Comparison of ENCODE assay signal across 7 cellular contexts in the genomic region with DNA sequence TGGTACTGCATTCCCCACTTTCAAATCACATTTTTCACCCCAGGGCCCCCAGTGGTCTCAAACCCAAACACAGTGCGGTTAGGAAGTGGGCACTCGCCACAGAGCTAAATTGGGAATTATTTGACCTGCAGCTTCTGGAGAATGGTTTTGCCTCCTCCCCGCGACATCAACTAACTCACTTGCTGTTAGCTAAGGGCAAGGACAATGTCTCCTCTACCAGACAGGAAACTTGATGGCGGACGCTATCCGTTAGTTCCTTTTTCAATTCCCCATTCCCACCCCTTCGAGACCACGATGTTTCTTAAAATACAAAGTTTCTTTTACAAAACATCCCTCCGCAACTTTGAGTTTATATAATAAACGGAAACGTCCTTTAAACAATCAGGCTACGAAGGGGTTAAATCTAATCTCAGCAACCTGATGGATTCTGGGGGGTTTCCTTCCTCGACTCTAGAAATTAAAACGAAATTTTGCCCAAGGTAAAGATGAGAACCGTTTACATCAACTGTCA. TPM values are rescaled to one million over a fixed set of nuclear protein-coding genes. Genes with fewer than 3 reads are reported as not detected.
A peak's percentile ranks its signal among the peaks of the same experiment; 100 is the strongest.
DNase-seq lines count a peak whose midpoint lies in the region; FAIRE-seq and TF ChIP-seq lines count a peak whose summit lies in the region.

No MANE protein-coding gene starts in this region.

- H3K4me2 ChIP-seq in H1 (ENCODE audit: insufficient read depth in 1 of 2, low read depth in 2 of 2, low read length in 2 of 2): peak overlapping the region; percentile 84 to 99

- peak overlapping the region; percentile 2; the same call in 1 of the 2 replicates for H2BK5ac ChIP-seq in H1 (ENCODE audit: low read depth, low read length)

- peak overlapping the region; percentile 81 for H3K4me3 ChIP-seq in HFF-Myc (replicated peaks; ENCODE audit: low read depth, low read length)
- peak overlapping the region; percentile 96 to 100 (median 99) for H3K4me3 ChIP-seq in H1 (ENCODE audit: extremely low read depth in 1 of 4, insufficient read depth in 2 of 4, low read depth in 3 of 4, low read length in 4 of 4)

- no peak overlapping the region for H2BK120ac ChIP-seq in H1 (replicated peaks; ENCODE audit: low read depth, low read length)

- no peak overlapping the region for H3K23ac ChIP-seq in H1 (ENCODE audit: insufficient read length)

- no peak for FAIRE-seq in H1 (lab: Jason Lieb, UNC)

- H2BK12ac ChIP-seq in H1 (ENCODE audit: low read depth, low read length): no peak overlapping the region; the same call in 1 of the 2 replicates

- TF ChIP-seq CTCF in HFF-Myc (IDR thresholded peaks at IDR 0.05; ENCODE audit: low read depth, low read length, missing control alignments): no peak
- no peak for TF ChIP-seq CTCF in H1 (IDR thresholded peaks at IDR 0.05; ENCODE audit: control extremely low read depth in 1 of 3, insufficient read depth in 1 of 3, low read depth in 1 of 3, low read length in 3 of 3)
- no peak for TF ChIP-seq CTCF in GM10266 (IDR thresholded peaks at IDR 0.05; ENCODE audit: control insufficient read depth, insufficient read depth, low read depth, missing control alignments)

- DNase-seq in HFF-Myc (ENCODE audit: extremely low read depth, low read depth) (no peak), T-helper 9 cell (peak; percentile 6), H1 (ENCODE audit: low read depth in 1 of 2, low spot score in 2 of 2) (peak in 1 of 2 experiments; percentile 52), nucleus accumbens (lab: John Stamatoyannopoulos, UW) (peak in 29 of 56 donors; percentile 4 to 62 (median 27)), COLO829 (ENCODE audit: low spot score) (no peak), ureter (ENCODE audit: low spot score) (no peak), GM10266 (ENCODE audit: extremely low spot score) (no peak)

- POLR2A ChIA-PET in H1 (lab: Charles Lee; ENCODE audit: partially characterized antibody): interaction anchor here (0.6 to 4.6 kb wide), 35 partner anchors 9 to 838 kb away, joined by 3 to 37 read pairs (median 4); partner anchors contain the start of genes FAM117A, SLC35B1 and TAC4

- no peak for TF ChIP-seq RAD21 in H1 (IDR thresholded peaks at IDR 0.05 in 1 of 2, conservative IDR thresholded peaks at IDR 0.05 in 1 of 2; ENCODE audit: low read depth in 2 of 2, low read length in 2 of 2)

- H3K79me2 ChIP-seq in H1 (ENCODE audit: control insufficient read depth in 1 of 2, insufficient read depth in 2 of 2, low read length in 2 of 2): peaks cover 13 to 37% of the 10 kb centered on the region in 2 experiments

- H3K18ac ChIP-seq in H1 (ENCODE audit: extremely low read depth, low read length): peak overlapping the region; percentile 11; the same call in 1 of the 2 replicates

- H3K4me1 ChIP-seq in H1 (replicated peaks in 1 of 4; ENCODE audit: control insufficient read depth in 3 of 4, insufficient read depth in 4 of 4, low read length in 3 of 4): peaks cover 0 to 10% (median 1%) of the 10 kb centered on the region in 4 experiments; a peak in 3 of 7 replicates

- no peaks in the 10 kb centered on the region for H3K9me3 ChIP-seq in H1 (ENCODE audit: insufficient read depth in 2 of 2, low read depth in 1 of 2, low read length in 1 of 2)

- peak overlapping the region; percentile 49 for H3K56ac ChIP-seq in H1 (replicated peaks; ENCODE audit: insufficient read length, low read depth, low read length)

- no peak; a peak in 1 of 3 replicates for TF ChIP-seq POLR2A in H1 (IDR thresholded peaks at IDR 0.05; ENCODE audit: control extremely low read depth in 1 of 2, low read depth in 2 of 2, low read length in 2 of 2)

- no peak overlapping the region for H2BK20ac ChIP-seq in H1 (ENCODE audit: low read length)

- peaks cover 0 to 3% (median 0%) of the 10 kb centered on the region in 4 experiments; a peak in 2 of 7 replicates for H3K27me3 ChIP-seq in H1 (replicated peaks in 1 of 4; ENCODE audit: control insufficient read depth in 3 of 4, extremely low read depth in 1 of 4, insufficient read depth in 3 of 4, low read length in 3 of 4)

- H4K91ac ChIP-seq in H1 (replicated peaks; ENCODE audit: insufficient read length, low read length): no peak overlapping the region

- H4K8ac ChIP-seq in H1 (ENCODE audit: extremely low read depth, insufficient read depth, low read length): peak overlapping the region; percentile 85; the same call in 1 of the 2 replicates

- peak overlapping the region; percentile 5 for H4K5ac ChIP-seq in H1 (ENCODE audit: insufficient read length, low read depth, low read length)

- H4K20me1 ChIP-seq in H1 (replicated peaks in 1 of 2; ENCODE audit: control insufficient read depth in 1 of 2, insufficient read depth in 2 of 2, low read length in 2 of 2): peaks cover 2 to 9% of the 10 kb centered on the region in 2 experiments

- no peak overlapping the region for H2BK15ac ChIP-seq in H1 (ENCODE audit: low read length)

- no peak overlapping the region for H3K4ac ChIP-seq in H1 (replicated peaks; ENCODE audit: insufficient read length, low read depth, low read length)

- peaks cover 4 to 22% (median 11%) of the 10 kb centered on the region in 4 experiments; a peak in 5 of 8 replicates for H3K36me3 ChIP-seq in H1 (ENCODE audit: control insufficient read depth in 2 of 4, insufficient read depth in 4 of 4, low read length in 3 of 4)

- H2AFZ ChIP-seq in H1 (ENCODE audit: low read length): peak overlapping the region; percentile 62

- no peak for TF ChIP-seq EP300 in H1 (IDR thresholded peaks at IDR 0.05; ENCODE audit: borderline replicate concordance in 1 of 2, low read depth in 2 of 2, low read length in 2 of 2)

- peak overlapping the region; percentile 82 for H3K27ac ChIP-seq in H1 (ENCODE audit: low read depth, low read length)

- CTCF ChIA-PET in H1 (lab: Charles Lee; ENCODE audit: partially characterized antibody): interaction anchor here (0.6 to 2.5 kb wide), 8 partner anchors 27 to 217 kb away, joined by 3 to 8 read pairs (median 3); no protein-coding TSS in a partner anchor

- H2AK5ac ChIP-seq in H1 (ENCODE audit: low read depth, low read length): no peak overlapping the region

- peaks cover 3% of the 10 kb centered on the region for H3K79me1 ChIP-seq in H1 (ENCODE audit: low read depth, low read length)

- H3K23me2 ChIP-seq in H1 (ENCODE audit: low read depth, low read length): peaks cover 5% of the 10 kb centered on the region; the same call in 1 of the 2 replicates

- peak overlapping the region; percentile 42 to 79 (median 70) for H3K9ac ChIP-seq in H1 (replicated peaks in 1 of 4; ENCODE audit: extremely low read depth in 1 of 4, low read depth in 3 of 4, low read length in 3 of 4)

- H3K14ac ChIP-seq in H1 (ENCODE audit: insufficient read length): peak overlapping the region; percentile 74

- 3% methylated on average over 16 of the region's 16 CpGs; no CpG with 5 or more reads in 1 of the 2 experiments for WGBS in H1 (ENCODE audit: extremely low coverage in 1 of 2, insufficient coverage in 1 of 2, insufficient read length in 1 of 2, insufficient replicate concordance in 2 of 2, low coverage in 1 of 2, low lambda C conversion rate in 2 of 2, missing lambda C conversion rate in 1 of 2), 2 experiments

RNA-seq across cellular contexts. Expression of gene KAT7, which starts 0.5 kb away (rescaled TPM):
- 138 and 139 TPM in 2 replicates for total RNA-seq in H1 (2021; fragmentation: NEBNext Ultra II Directional; extraction: Animal tissue kit (Norgen Biotek cat#: 25700))
- polyA plus RNA-seq in H1 (2011; rRNA removed): 56.2 and 90.9 TPM in 2 replicates
- 70.9 TPM for polyA plus RNA-seq in H1 (2011; cell fraction: cytosol; rRNA removed)
- 44.8 TPM for polyA plus RNA-seq in H1 (2011; cell fraction: nucleus; rRNA removed)
- 68.5 to 97.8 TPM (median 78.6 TPM) in 4 replicates for polyA plus RNA-seq in H1 (2012, experiment 1 of 2)
- 57.4 TPM for polyA plus RNA-seq in H1 (2012, experiment 2 of 2)
- 104 TPM for polyA plus RNA-seq in H1 (2013, experiment 1 of 2)
- 104 TPM for polyA plus RNA-seq in H1 (2013, experiment 2 of 2)
- polyA minus RNA-seq in H1 (2011; rRNA and poly(A)+ RNA removed): 172 and 217 TPM in 2 replicates
- polyA minus RNA-seq in H1 (2011; cell fraction: cytosol; rRNA and poly(A)+ RNA removed): 115 TPM
- 104 TPM for polyA minus RNA-seq in H1 (2011; cell fraction: nucleus; rRNA and poly(A)+ RNA removed)
- 98.2 TPM for total RNA-seq in ureter

RNA-seq across cellular contexts. Expression of gene FAM117A, which starts 24.1 kb away (rescaled TPM):
- 25.3 and 28.4 TPM in 2 replicates for total RNA-seq in H1 (2021; fragmentation: NEBNext Ultra II Directional; extraction: Animal tissue kit (Norgen Biotek cat#: 25700))
- polyA plus RNA-seq in H1 (2011; rRNA removed): 45.7 and 52.3 TPM in 2 replicates
- polyA plus RNA-seq in H1 (2011; cell fraction: cytosol; rRNA removed): 26.3 TPM
- 35.8 TPM for polyA plus RNA-seq in H1 (2011; cell fraction: nucleus; rRNA removed)
- polyA plus RNA-seq in H1 (2012, experiment 1 of 2): 23.6 to 29.0 TPM (median 26.4 TPM) in 4 replicates
- 23.9 TPM for polyA plus RNA-seq in H1 (2012, experiment 2 of 2)
- polyA plus RNA-seq in H1 (2013, experiment 1 of 2): 29.6 TPM
- polyA plus RNA-seq in H1 (2013, experiment 2 of 2): 32.5 TPM
- polyA minus RNA-seq in H1 (2011; rRNA and poly(A)+ RNA removed): 15.5 and 22.0 TPM in 2 replicates
- polyA minus RNA-seq in H1 (2011; cell fraction: cytosol; rRNA and poly(A)+ RNA removed): 19.9 TPM
- polyA minus RNA-seq in H1 (2011; cell fraction: nucleus; rRNA and poly(A)+ RNA removed): 19.4 TPM
- total RNA-seq in ureter: 12.4 TPM

RNA-seq across cellular contexts. Expression of gene TAC4, which starts 59.9 kb away (rescaled TPM):
- not detected in 2 replicates for total RNA-seq in H1 (2021; fragmentation: NEBNext Ultra II Directional; extraction: Animal tissue kit (Norgen Biotek cat#: 25700))
- polyA plus RNA-seq in H1 (2011; rRNA removed): 0.15 and 0.22 TPM in 2 replicates
- polyA plus RNA-seq in H1 (2011; cell fraction: cytosol; rRNA removed): 0.31 TPM
- polyA plus RNA-seq in H1 (2011; cell fraction: nucleus; rRNA removed): 0.54 TPM
- 0.52 to 0.61 TPM in 2 of 4 replicates, not detected in the others for polyA plus RNA-seq in H1 (2012, experiment 1 of 2)
- polyA plus RNA-seq in H1 (2012, experiment 2 of 2): not detected
- polyA plus RNA-seq in H1 (2013, experiment 1 of 2): not detected
- polyA plus RNA-seq in H1 (2013, experiment 2 of 2): not detected
- not detected in 2 replicates for polyA minus RNA-seq in H1 (2011; rRNA and poly(A)+ RNA removed)
- polyA minus RNA-seq in H1 (2011; cell fraction: cytosol; rRNA and poly(A)+ RNA removed): not detected
- not detected for polyA minus RNA-seq in H1 (2011; cell fraction: nucleus; rRNA and poly(A)+ RNA removed)
- not detected for total RNA-seq in ureter

Comparison
In these comparisons a context has a peak if more than half of its experiments do, and no peak if none do; other contexts are left out.
1. DNase-seq: peak in T-helper 9 cell (single experiment) and nucleus accumbens (29 of 56); none in HFF-Myc (single experiment), COLO829 (single experiment), ureter (single experiment) and GM10266 (single experiment).